Comparison of ENCODE assay signal across 1 cellular context in genomic region chr1:205232945-205233397, GRCh38.
TF ChIP-seq lines count a peak whose summit lies in the region.

No MANE protein-coding gene starts in this region.

TF ChIP-seq in WTC11, 78 proteins besides CTCF, POLR2A, EP300 and RAD21 (continued from another document):
- TF ChIP-seq E2F4 (CRISPR knock-in tag; IDR thresholded peaks at IDR 0.05; ENCODE audit: borderline replicate concordance, low read depth) = no peak
TF ChIP-seq in WTC11: peak in this region for 0.
